In the genomic region with DNA sequence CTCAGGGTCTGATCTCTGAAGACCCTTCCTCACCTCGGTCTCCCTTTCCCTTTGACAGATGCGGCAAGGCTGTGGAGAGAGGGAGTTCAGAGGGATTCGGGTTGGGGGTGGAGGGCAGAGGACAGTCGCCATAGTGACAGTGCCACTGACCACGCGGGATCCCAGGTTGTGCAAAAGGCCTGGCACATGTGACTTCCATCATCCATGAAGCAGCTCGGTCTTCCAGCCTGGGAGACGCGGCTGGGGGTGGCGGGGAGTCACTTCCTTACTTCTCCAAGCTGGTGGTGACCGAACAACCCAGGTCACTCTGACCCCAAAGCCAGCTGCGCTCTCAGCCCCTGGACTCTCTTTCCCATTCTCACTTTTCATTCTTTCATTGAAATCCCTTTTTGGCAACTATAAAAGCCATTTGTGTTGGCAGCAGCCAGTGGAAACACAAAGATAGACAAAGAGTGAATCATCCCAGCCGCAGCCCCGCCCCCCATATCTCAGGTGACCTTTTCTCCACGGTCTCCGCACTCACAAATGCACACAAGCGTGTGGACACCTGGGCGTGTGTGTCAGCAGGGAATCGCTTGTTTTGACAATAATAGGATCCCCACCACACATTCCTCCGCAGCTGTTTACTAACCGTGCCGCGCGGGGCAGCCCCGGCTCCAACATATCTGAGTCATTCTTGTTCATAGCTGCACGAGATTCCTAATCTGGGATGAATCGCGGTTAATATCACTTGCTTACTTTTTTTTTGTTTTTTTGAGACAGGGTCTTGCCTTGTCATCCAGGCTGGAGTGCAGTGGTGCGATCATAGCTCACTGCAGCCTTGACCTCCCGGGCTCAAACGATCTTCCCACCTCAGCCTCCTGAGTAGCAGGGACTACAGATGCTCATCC, we compare ENCODE assay signal across 9 cellular contexts.
A peak's percentile ranks its signal among the peaks of the same experiment; 100 is the strongest.
DNase-seq lines count a peak whose midpoint lies in the region; ATAC-seq and TF ChIP-seq lines count a peak whose summit lies in the region.
"Had no signal": no experiment of that assay in that cellular context is flagged by ENCODE, and none has a peak within 500 bp of the region (broad histone marks: within the 10 kb centered on the region; RNA-seq: fewer than 3 reads in every experiment).

No MANE protein-coding gene starts in this region.

- H3K36me3 ChIP-seq in PC-3 (ENCODE audit: low read depth, low read length) (no peaks in the 10 kb centered on the region), esophagus muscularis mucosa (no peaks in the 10 kb centered on the region)

- DNase-seq in NCI-H1417 (lab: John Stamatoyannopoulos, UW) (peak in 2 of 3 experiments; percentile 30 to 43), NCI-H1417 treated with DMSO at 0.1 percent for 48 hours (lab: John Stamatoyannopoulos, UW) (no peak), PC-3 (peak; percentile 98), esophagus muscularis mucosa (ENCODE audit: extremely low spot score) (peak; percentile 96), osteocyte (ENCODE audit: extremely low spot score, unreplicated experiment) (no peak), T-helper 17 cell (no peak), medulla oblongata (ENCODE audit: extremely low spot score) (no peak)

- TF ChIP-seq EP300 in esophagus muscularis mucosa (IDR thresholded peaks at IDR 0.05), result no peak

- no peaks in the 10 kb centered on the region for H3K27me3 ChIP-seq in PC-3 (ENCODE audit: low read length)
- H3K27me3 ChIP-seq in esophagus muscularis mucosa, result no peaks in the 10 kb centered on the region

- peak overlapping the region; percentile 56 for H3K4me3 Mint-ChIP-seq in osteocyte (ENCODE audit: unreplicated experiment)
- no peak overlapping the region for H3K4me3 Mint-ChIP-seq in T-helper 17 cell

- no peaks in the 10 kb centered on the region for H3K9me3 Mint-ChIP-seq in osteocyte (ENCODE audit: unreplicated experiment)

- H3K4me1 Mint-ChIP-seq in osteocyte (ENCODE audit: unreplicated experiment) (peaks cover 51% of the 10 kb centered on the region), T-helper 17 cell (peaks cover 15% of the 10 kb centered on the region)

- H3K4me1 ChIP-seq in PC-3 (ENCODE audit: insufficient read depth, low read length), result peaks cover 18% of the 10 kb centered on the region
- peaks cover 54 to 79% (median 74%) of the 10 kb centered on the region in 4 donors for H3K4me1 ChIP-seq in esophagus muscularis mucosa

- CTCF ChIA-PET in PC-3 (lab: Charles Lee), result no interaction called here

- no peaks in the 10 kb centered on the region for H3K79me2 ChIP-seq in PC-3 (ENCODE audit: low read length)

- no TSS peak for BruUV-seq in PC-3 (replicated peaks; lab: Mats Ljungman, UMichigan)

- no peaks in the 10 kb centered on the region for H4K20me1 ChIP-seq in PC-3 (ENCODE audit: low read length)

- no peak for TF ChIP-seq POLR2A in esophagus muscularis mucosa (IDR thresholded peaks at IDR 0.05; ENCODE audit: low read depth)

- H3K27ac Mint-ChIP-seq in osteocyte (ENCODE audit: unreplicated experiment) (peak overlapping the region; percentile 93), T-helper 17 cell (no peak overlapping the region)

- TF ChIP-seq CTCF in PC-3 (conservative IDR thresholded peaks at IDR 0.05; ENCODE audit: low read depth, low read length) (no peak), esophagus muscularis mucosa (IDR thresholded peaks at IDR 0.05) (no peak), osteocyte (IDR thresholded peaks at IDR 0.05) (no peak)

- no peaks in the 10 kb centered on the region for H3F3A ChIP-seq in PC-3 (ENCODE audit: low read length, unreplicated experiment)

- H3K4me2 ChIP-seq in PC-3 (ENCODE audit: low read length), result peak overlapping the region; percentile 76

- peak overlapping the region; percentile 39 for H3K9ac ChIP-seq in PC-3 (ENCODE audit: low read length)

- H3K27me3 Mint-ChIP-seq in osteocyte (ENCODE audit: unreplicated experiment), result no peaks in the 10 kb centered on the region
- H3K27me3 Mint-ChIP-seq in T-helper 17 cell, result no peaks in the 10 kb centered on the region

- WGBS in esophagus muscularis mucosa, result 54% methylated on average over 29 of the region's 31 CpGs

- peak; percentile 96 for ATAC-seq in PC-3
- no peak for ATAC-seq in T-helper 17 cell
- ATAC-seq in GM21447 (IDR thresholded peaks at IDR 0.05; ENCODE audit: unreplicated experiment), result no peak

- intact Hi-C loops in PC-3 (cut with micrococcal nuclease) (loop anchor here (1.0 kb wide), 5 partner anchors 21 to 142 kb away; a partner anchor contains a TSS), esophagus muscularis mucosa (cut with DNase I) (loop anchor here (5.0 kb wide), 1 partner anchor 92 kb away; no protein-coding TSS in a partner anchor)

- peak overlapping the region; percentile 25; the same call in 1 of the 2 replicates for H3K4me3 ChIP-seq in PC-3 (ENCODE audit: low read length)
- peak overlapping the region; percentile 4 to 37 (median 11) for H3K4me3 ChIP-seq in esophagus muscularis mucosa
- H3K4me3 ChIP-seq: SK-N-MC had no signal

- H3K36me3 Mint-ChIP-seq in osteocyte (ENCODE audit: unreplicated experiment) (no peaks in the 10 kb centered on the region), T-helper 17 cell (ENCODE audit: low read depth) (no peaks in the 10 kb centered on the region)

- POLR2A ChIA-PET in PC-3 (lab: Charles Lee; ENCODE audit: unreplicated experiment), result interaction anchor here (0.7 kb wide), 2 partner anchors 68 to 113 kb away, joined by 3 to 4 read pairs; no protein-coding TSS in a partner anchor

- peak overlapping the region; percentile 33; the same call in 1 of the 2 replicates for H2AFZ ChIP-seq in PC-3 (ENCODE audit: low read length)

- H3K27ac ChIP-seq in PC-3 (ENCODE audit: low read length) (peak overlapping the region; percentile 81), esophagus muscularis mucosa (replicated peaks in 1 of 4) (peak overlapping the region; percentile 86 to 94 (median 91))
- H3K27ac ChIP-seq: SK-N-MC had no signal

- no peaks in the 10 kb centered on the region for H3K9me2 ChIP-seq in PC-3 (replicated peaks; ENCODE audit: low read length)

- no peaks in the 10 kb centered on the region for H3K9me3 ChIP-seq in PC-3 (ENCODE audit: low read length)
- H3K9me3 ChIP-seq in esophagus muscularis mucosa, result no peaks in the 10 kb centered on the region
- H3K9me3 ChIP-seq in T-helper 17 cell (ENCODE audit: control insufficient read depth, low read length, poor library complexity, severe bottlenecking), result no peaks in the 10 kb centered on the region

Comparison
In these comparisons a context has a peak if more than half of its experiments do, and no peak if none do; other contexts are left out.
1. DNase-seq: peak in NCI-H1417 (2 of 3), PC-3 (single experiment) and esophagus muscularis mucosa (single experiment); none in NCI-H1417 treated with DMSO at 0.1 percent for 48 hours (single experiment), osteocyte (single experiment), T-helper 17 cell (0 of 3) and medulla oblongata (single experiment).